1 cellular context compared by ENCODE assay signal in the genomic region with DNA sequence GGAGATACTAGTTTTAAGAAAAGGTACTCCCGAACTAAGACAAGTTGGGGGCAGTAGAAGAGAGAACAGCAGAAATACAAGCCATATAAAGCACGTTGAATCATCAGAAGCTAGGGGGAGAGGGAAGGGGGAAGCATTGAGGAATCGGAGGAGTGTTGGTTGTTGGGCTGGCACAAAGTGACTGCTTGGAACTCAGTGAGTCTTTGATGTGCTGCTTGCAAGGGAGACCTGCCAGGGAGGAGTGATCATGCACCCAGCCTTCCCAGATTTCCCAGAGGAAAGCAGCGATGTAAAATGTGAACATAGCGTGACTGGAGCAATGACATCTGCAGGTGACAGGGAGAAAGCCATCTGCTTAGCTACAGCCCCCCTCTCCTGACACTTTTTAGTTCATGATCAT.
TF ChIP-seq lines count a peak whose summit lies in the region.

No MANE protein-coding gene starts in this region.

TF ChIP-seq in endothelial cell of umbilical vein, 7 proteins besides CTCF, POLR2A, EP300 and RAD21:
- TF ChIP-seq FOS (IDR thresholded peaks at IDR 0.05; ENCODE audit: borderline replicate concordance, insufficient read depth, low read length) = no peak
- TF ChIP-seq EZH2 (IDR thresholded peaks at IDR 0.05; ENCODE audit: borderline replicate concordance, low read depth, low read length, severe bottlenecking) = no peak
- TF ChIP-seq, protein P1, sequence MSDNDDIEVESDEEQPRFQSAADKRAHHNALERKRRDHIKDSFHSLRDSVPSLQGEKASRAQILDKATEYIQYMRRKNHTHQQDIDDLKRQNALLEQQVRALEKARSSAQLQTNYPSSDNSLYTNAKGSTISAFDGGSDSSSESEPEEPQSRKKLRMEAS (IDR thresholded peaks at IDR 0.05; ENCODE audit: insufficient read depth, insufficient read length) = no peak
- no peak for TF ChIP-seq GATA2 (IDR thresholded peaks at IDR 0.05; ENCODE audit: insufficient read depth, insufficient read length, low read depth, low read length)
- no peak for TF ChIP-seq POLR2AphosphoS5 (IDR thresholded peaks at IDR 0.05; ENCODE audit: insufficient read depth, low read depth, low read length)
- TF ChIP-seq JUN (IDR thresholded peaks at IDR 0.05; ENCODE audit: borderline replicate concordance, insufficient read depth, insufficient read length, low read depth) = no peak
- no peak for TF ChIP-seq MYC (IDR thresholded peaks at IDR 0.05; ENCODE audit: low read depth, low read length)
